ENCODE assay signal across 8 cellular contexts in the genomic region with DNA sequence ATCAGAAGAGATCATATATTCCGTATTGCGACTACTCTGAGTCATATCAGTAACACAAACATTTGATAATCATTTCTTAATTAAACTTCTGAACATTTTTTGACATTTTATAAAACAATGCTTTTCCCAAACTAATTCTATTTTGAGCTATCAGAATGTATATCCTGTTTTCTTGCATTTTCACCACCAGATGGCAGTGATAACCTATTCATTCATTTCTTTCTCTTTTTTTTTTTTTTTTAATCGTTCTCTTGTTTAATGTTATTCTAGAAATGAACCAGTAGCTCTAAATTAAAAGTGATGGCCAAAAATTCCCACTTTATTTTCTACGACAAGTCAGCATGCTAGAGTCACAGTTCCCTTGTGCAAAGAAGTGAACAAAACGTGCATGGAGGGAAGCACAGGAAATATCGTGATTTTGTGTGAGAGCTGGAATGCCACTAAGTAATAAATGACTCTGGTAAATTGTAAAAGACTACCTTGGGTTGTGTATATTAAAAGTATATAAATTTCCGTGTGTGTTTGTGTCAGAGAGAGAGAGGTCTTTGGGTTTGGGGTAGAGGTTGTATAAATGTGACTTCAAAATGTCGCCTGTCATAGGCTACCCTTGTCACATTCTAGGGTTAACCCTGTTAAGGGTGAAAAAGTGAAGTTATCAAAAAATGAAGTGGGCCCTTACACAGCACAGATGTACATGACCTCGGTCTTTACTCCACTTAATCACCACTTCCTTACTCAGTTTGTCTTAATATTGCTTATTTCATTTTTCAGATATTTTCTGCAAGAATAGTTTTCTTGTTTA. TPM values are rescaled to one million over a fixed set of nuclear protein-coding genes. Genes with fewer than 3 reads are reported as not detected.
DNase-seq lines count a peak whose midpoint lies in the region; ATAC-seq and TF ChIP-seq lines count a peak whose summit lies in the region.

No MANE protein-coding gene starts in this region.

- H3K27ac Mint-ChIP-seq in activated T-helper 1 cell treated with anti-CD3 and anti-CD28 coated beads, Interleukin-12 subunit alpha, Interleukin-12 subunit beta, Interleukin-2, Interleukin-4 antibody, amounts not matched to agents 30 ng/mL and 10 ng/mL and 1 ng/mL, durations not matched to agents 14 hours and 24 hours and 36 hours, result no peak overlapping the region
- no peak overlapping the region for H3K27ac Mint-ChIP-seq in WTC11

- no peaks in the 10 kb centered on the region for H3K36me3 ChIP-seq in muscle layer of duodenum (ENCODE audit: control insufficient read depth in 1 of 2, insufficient read depth in 2 of 2, low read length in 2 of 2)

- no peaks in the 10 kb centered on the region for H3K36me3 Mint-ChIP-seq in activated T-helper 1 cell treated with anti-CD3 and anti-CD28 coated beads, Interleukin-12 subunit alpha, Interleukin-12 subunit beta, Interleukin-2, Interleukin-4 antibody, amounts not matched to agents 30 ng/mL and 10 ng/mL and 1 ng/mL, durations not matched to agents 14 hours and 24 hours and 36 hours (ENCODE audit: low read depth)
- H3K36me3 Mint-ChIP-seq in WTC11, result no peaks in the 10 kb centered on the region

- CTCF ChIA-PET in WTC11 (lab: Charles Lee), result interaction anchor here (0.6 to 2.7 kb wide), 48 partner anchors 10 to 965 kb away, joined by 3 to 54 read pairs (median 4); a partner anchor contains a TSS

- no peaks in the 10 kb centered on the region for H3K27me3 ChIP-seq in muscle layer of duodenum (ENCODE audit: low read depth, low read length)

- no peaks in the 10 kb centered on the region for H3K4me1 ChIP-seq in muscle layer of duodenum (ENCODE audit: control insufficient read depth in 1 of 2, insufficient read depth in 2 of 2, low read length in 2 of 2)

- no peaks in the 10 kb centered on the region for H3K4me1 Mint-ChIP-seq in activated T-helper 1 cell treated with anti-CD3 and anti-CD28 coated beads, Interleukin-12 subunit alpha, Interleukin-12 subunit beta, Interleukin-2, Interleukin-4 antibody, amounts not matched to agents 30 ng/mL and 10 ng/mL and 1 ng/mL, durations not matched to agents 14 hours and 24 hours and 36 hours (ENCODE audit: low read depth)
- peaks cover 10% of the 10 kb centered on the region for H3K4me1 Mint-ChIP-seq in WTC11

- H3K4me3 Mint-ChIP-seq in activated T-helper 1 cell treated with anti-CD3 and anti-CD28 coated beads, Interleukin-12 subunit alpha, Interleukin-12 subunit beta, Interleukin-2, Interleukin-4 antibody, amounts not matched to agents 30 ng/mL and 10 ng/mL and 1 ng/mL, durations not matched to agents 14 hours and 24 hours and 36 hours, result no peak overlapping the region
- H3K4me3 Mint-ChIP-seq in WTC11, result no peak overlapping the region

- H3K4me3 ChIP-seq in choroid plexus epithelial cell (ENCODE audit: low read depth, low read length) (no peak overlapping the region), muscle layer of duodenum (ENCODE audit: low read depth in 1 of 2, low read length in 2 of 2) (peak overlapping the region; percentile 40 to 41)

- DNase-seq in NCI-H1092 treated with DMSO at 0.1 percent for 48 hours (lab: John Stamatoyannopoulos, UW) (peak; percentile 29), NCI-H1092 (lab: John Stamatoyannopoulos, UW) (no peak), NCI-H146 treated with DMSO at 0.1 percent for 48 hours (lab: John Stamatoyannopoulos, UW; ENCODE audit: unreplicated experiment) (peak; percentile 36), choroid plexus epithelial cell (ENCODE audit: low read depth) (peak; percentile 64), occipital lobe (lab: John Stamatoyannopoulos, UW) (no peak), WTC11 (ENCODE audit: low spot score) (no peak)
- DNase-seq in activated T-helper 1 cell treated with anti-CD3 and anti-CD28 coated beads, Interleukin-12 subunit alpha, Interleukin-12 subunit beta, Interleukin-2, Interleukin-4 antibody, amounts not matched to agents 30 ng/mL and 10 ng/mL and 1 ng/mL, durations not matched to agents 14 hours and 24 hours and 36 hours (ENCODE audit: low spot score), result no peak

- no peak for ATAC-seq in WTC11

- intact Hi-C loops in activated T-helper 1 cell treated with anti-CD3 and anti-CD28 coated beads, Interleukin-12 subunit alpha, Interleukin-12 subunit beta, Interleukin-2, Interleukin-4 antibody, amounts not matched to agents 30 ng/mL and 10 ng/mL and 1 ng/mL, durations not matched to agents 14 hours and 24 hours and 36 hours (cut with micrococcal nuclease), result loop anchor here (1.0 to 2.0 kb wide), 3 partner anchors 321 to 745 kb away; a partner anchor contains a TSS

- no peaks in the 10 kb centered on the region for H3K9me3 Mint-ChIP-seq in activated T-helper 1 cell treated with anti-CD3 and anti-CD28 coated beads, Interleukin-12 subunit alpha, Interleukin-12 subunit beta, Interleukin-2, Interleukin-4 antibody, amounts not matched to agents 30 ng/mL and 10 ng/mL and 1 ng/mL, durations not matched to agents 14 hours and 24 hours and 36 hours
- H3K9me3 Mint-ChIP-seq in WTC11, result no peaks in the 10 kb centered on the region

- no peak overlapping the region for H3K27ac ChIP-seq in muscle layer of duodenum (ENCODE audit: low read length)

- no peaks in the 10 kb centered on the region for H3K9me3 ChIP-seq in muscle layer of duodenum (ENCODE audit: control insufficient read depth in 1 of 2, low read length in 2 of 2)

- TF ChIP-seq CTCF in choroid plexus epithelial cell (conservative IDR thresholded peaks at IDR 0.05; ENCODE audit: low read depth, low read length) (peak; percentile 52), WTC11 (IDR thresholded peaks at IDR 0.05) (no peak)

- H3K27me3 Mint-ChIP-seq in activated T-helper 1 cell treated with anti-CD3 and anti-CD28 coated beads, Interleukin-12 subunit alpha, Interleukin-12 subunit beta, Interleukin-2, Interleukin-4 antibody, amounts not matched to agents 30 ng/mL and 10 ng/mL and 1 ng/mL, durations not matched to agents 14 hours and 24 hours and 36 hours (ENCODE audit: insufficient read depth), result peaks cover 10% of the 10 kb centered on the region
- no peaks in the 10 kb centered on the region for H3K27me3 Mint-ChIP-seq in WTC11 (ENCODE audit: low read depth)

- POLR2A ChIA-PET in WTC11 (lab: Charles Lee), result interaction anchor here (0.6 kb wide), 1 partner anchor 293 kb away, joined by 3 read pairs; no protein-coding TSS in a partner anchor

TF ChIP-seq in WTC11, 78 proteins besides CTCF, POLR2A, EP300 and RAD21:
- TF ChIP-seq, protein P1, sequence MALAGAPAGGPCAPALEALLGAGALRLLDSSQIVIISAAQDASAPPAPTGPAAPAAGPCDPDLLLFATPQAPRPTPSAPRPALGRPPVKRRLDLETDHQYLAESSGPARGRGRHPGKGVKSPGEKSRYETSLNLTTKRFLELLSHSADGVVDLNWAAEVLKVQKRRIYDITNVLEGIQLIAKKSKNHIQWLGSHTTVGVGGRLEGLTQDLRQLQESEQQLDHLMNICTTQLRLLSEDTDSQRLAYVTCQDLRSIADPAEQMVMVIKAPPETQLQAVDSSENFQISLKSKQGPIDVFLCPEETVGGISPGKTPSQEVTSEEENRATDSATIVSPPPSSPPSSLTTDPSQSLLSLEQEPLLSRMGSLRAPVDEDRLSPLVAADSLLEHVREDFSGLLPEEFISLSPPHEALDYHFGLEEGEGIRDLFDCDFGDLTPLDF (CRISPR knock-in tag; IDR thresholded peaks at IDR 0.05), result no peak
- TF ChIP-seq, protein P2, sequence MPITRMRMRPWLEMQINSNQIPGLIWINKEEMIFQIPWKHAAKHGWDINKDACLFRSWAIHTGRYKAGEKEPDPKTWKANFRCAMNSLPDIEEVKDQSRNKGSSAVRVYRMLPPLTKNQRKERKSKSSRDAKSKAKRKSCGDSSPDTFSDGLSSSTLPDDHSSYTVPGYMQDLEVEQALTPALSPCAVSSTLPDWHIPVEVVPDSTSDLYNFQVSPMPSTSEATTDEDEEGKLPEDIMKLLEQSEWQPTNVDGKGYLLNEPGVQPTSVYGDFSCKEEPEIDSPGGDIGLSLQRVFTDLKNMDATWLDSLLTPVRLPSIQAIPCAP (CRISPR knock-in tag; IDR thresholded peaks at IDR 0.05), result no peak
- TF ChIP-seq RORB (CRISPR knock-in tag; IDR thresholded peaks at IDR 0.05), result no peak
- TF ChIP-seq, protein P3, sequence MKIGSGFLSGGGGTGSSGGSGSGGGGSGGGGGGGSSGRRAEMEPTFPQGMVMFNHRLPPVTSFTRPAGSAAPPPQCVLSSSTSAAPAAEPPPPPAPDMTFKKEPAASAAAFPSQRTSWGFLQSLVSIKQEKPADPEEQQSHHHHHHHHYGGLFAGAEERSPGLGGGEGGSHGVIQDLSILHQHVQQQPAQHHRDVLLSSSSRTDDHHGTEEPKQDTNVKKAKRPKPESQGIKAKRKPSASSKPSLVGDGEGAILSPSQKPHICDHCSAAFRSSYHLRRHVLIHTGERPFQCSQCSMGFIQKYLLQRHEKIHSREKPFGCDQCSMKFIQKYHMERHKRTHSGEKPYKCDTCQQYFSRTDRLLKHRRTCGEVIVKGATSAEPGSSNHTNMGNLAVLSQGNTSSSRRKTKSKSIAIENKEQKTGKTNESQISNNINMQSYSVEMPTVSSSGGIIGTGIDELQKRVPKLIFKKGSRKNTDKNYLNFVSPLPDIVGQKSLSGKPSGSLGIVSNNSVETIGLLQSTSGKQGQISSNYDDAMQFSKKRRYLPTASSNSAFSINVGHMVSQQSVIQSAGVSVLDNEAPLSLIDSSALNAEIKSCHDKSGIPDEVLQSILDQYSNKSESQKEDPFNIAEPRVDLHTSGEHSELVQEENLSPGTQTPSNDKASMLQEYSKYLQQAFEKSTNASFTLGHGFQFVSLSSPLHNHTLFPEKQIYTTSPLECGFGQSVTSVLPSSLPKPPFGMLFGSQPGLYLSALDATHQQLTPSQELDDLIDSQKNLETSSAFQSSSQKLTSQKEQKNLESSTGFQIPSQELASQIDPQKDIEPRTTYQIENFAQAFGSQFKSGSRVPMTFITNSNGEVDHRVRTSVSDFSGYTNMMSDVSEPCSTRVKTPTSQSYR (CRISPR knock-in tag; IDR thresholded peaks at IDR 0.05), result no peak
- no peak for TF ChIP-seq ATF1 (CRISPR knock-in tag; IDR thresholded peaks at IDR 0.05)
- no peak for TF ChIP-seq TCF7 (CRISPR knock-in tag; IDR thresholded peaks at IDR 0.05; ENCODE audit: low read depth)
- no peak for TF ChIP-seq SMAD4 (CRISPR knock-in tag; IDR thresholded peaks at IDR 0.05)
- TF ChIP-seq HMGA2 (CRISPR knock-in tag; IDR thresholded peaks at IDR 0.05), result no peak
- TF ChIP-seq OVOL2 (CRISPR knock-in tag; IDR thresholded peaks at IDR 0.05; ENCODE audit: borderline replicate concordance), result no peak
TF ChIP-seq in WTC11: peak in this region for 0.

RNA-seq across cellular contexts. Expression of a gene that starts 40.4 kb away (rescaled TPM):
- 381 TPM for total RNA-seq in occipital lobe
- total RNA-seq in activated T-helper 1 cell treated with anti-CD3 and anti-CD28 coated beads, Interleukin-12 subunit alpha, Interleukin-12 subunit beta, Interleukin-2, Interleukin-4 antibody, amounts not matched to agents 30 ng/mL and 10 ng/mL and 1 ng/mL, durations not matched to agents 14 hours and 24 hours and 36 hours, result 1,359 and 1,451 TPM in 2 replicates
- 1,504 to 1,616 TPM (median 1,559 TPM) in 3 replicates for total RNA-seq in WTC11 (2021)

Comparison
In these comparisons a context has a peak if more than half of its experiments do, and no peak if none do; other contexts are left out.
1. DNase-seq: peak in NCI-H1092 treated with DMSO at 0.1 percent for 48 hours (single experiment), NCI-H146 treated with DMSO at 0.1 percent for 48 hours (single experiment) and choroid plexus epithelial cell (single experiment); none in NCI-H1092 (single experiment), occipital lobe (single experiment), activated T-helper 1 cell treated with anti-CD3 and anti-CD28 coated beads, Interleukin-12 subunit alpha, Interleukin-12 subunit beta, Interleukin-2, Interleukin-4 antibody, amounts not matched to agents 30 ng/mL and 10 ng/mL and 1 ng/mL, durations not matched to agents 14 hours and 24 hours and 36 hours (single experiment) and WTC11 (single experiment).